ENCODE assay signal across 1 cellular context in the genomic region with DNA sequence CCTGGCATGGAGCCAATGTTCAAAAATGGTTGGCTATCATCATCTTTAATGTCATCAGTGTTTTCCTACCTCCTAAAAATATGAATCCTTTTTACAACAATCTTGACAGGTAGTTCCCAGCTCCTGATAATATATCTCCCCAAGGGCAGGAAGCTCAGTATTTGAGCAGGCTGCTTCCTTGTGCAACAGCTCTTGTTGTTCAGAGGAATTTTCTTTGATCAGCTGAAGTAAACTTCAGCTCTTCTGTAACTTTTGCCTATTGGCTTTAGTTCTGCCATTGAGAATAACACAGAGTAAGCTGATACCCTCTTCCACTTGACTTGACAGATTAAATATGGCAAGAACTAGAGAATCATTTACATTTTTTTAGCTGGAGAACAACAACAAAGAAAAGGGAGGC.
TF ChIP-seq lines count a peak whose summit lies in the region.

No MANE protein-coding gene starts in this region.

TF ChIP-seq in HepG2, 621 proteins besides CTCF, POLR2A, EP300 and RAD21 (continued from another document and continues in another):
- TF ChIP-seq, protein P1, sequence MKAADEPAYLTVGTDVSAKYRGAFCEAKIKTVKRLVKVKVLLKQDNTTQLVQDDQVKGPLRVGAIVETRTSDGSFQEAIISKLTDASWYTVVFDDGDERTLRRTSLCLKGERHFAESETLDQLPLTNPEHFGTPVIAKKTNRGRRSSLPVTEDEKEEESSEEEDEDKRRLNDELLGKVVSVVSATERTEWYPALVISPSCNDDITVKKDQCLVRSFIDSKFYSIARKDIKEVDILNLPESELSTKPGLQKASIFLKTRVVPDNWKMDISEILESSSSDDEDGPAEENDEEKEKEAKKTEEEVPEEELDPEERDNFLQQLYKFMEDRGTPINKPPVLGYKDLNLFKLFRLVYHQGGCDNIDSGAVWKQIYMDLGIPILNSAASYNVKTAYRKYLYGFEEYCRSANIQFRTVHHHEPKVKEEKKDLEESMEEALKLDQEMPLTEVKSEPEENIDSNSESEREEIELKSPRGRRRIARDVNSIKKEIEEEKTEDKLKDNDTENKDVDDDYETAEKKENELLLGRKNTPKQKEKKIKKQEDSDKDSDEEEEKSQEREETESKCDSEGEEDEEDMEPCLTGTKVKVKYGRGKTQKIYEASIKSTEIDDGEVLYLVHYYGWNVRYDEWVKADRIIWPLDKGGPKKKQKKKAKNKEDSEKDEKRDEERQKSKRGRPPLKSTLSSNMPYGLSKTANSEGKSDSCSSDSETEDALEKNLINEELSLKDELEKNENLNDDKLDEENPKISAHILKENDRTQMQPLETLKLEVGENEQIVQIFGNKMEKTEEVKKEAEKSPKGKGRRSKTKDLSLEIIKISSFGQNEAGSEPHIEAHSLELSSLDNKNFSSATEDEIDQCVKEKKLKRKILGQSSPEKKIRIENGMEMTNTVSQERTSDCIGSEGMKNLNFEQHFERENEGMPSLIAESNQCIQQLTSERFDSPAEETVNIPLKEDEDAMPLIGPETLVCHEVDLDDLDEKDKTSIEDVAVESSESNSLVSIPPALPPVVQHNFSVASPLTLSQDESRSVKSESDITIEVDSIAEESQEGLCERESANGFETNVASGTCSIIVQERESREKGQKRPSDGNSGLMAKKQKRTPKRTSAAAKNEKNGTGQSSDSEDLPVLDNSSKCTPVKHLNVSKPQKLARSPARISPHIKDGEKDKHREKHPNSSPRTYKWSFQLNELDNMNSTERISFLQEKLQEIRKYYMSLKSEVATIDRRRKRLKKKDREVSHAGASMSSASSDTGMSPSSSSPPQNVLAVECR (CRISPR knock-in tag; IDR thresholded peaks at IDR 0.05; ENCODE audit: borderline replicate concordance), result no peak
- TF ChIP-seq PCBP2 (optimal IDR thresholded peaks at IDR 0.05; ENCODE audit: low read depth, low read length, poor library complexity, severe bottlenecking) (no peak), SUZ12 (IDR thresholded peaks at IDR 0.05; ENCODE audit: low read depth, low read length) (no peak), ZNF331 (CRISPR knock-in tag; IDR thresholded peaks at IDR 0.05) (no peak), PAF1 (CRISPR knock-in tag; IDR thresholded peaks at IDR 0.05) (no peak), ZNF782 (CRISPR knock-in tag; IDR thresholded peaks at IDR 0.05; ENCODE audit: borderline replicate concordance) (no peak), HOXA7 (CRISPR knock-in tag; IDR thresholded peaks at IDR 0.05) (no peak), STAT5B (CRISPR knock-in tag; IDR thresholded peaks at IDR 0.05) (no peak), KLF13 (CRISPR knock-in tag; IDR thresholded peaks at IDR 0.05) (no peak), HMG20A (CRISPR knock-in tag; IDR thresholded peaks at IDR 0.05; ENCODE audit: borderline replicate concordance) (no peak), NFRKB (IDR thresholded peaks at IDR 0.05) (no peak), ADNP (CRISPR knock-in tag; IDR thresholded peaks at IDR 0.05) (no peak), ZNF598 (CRISPR knock-in tag; IDR thresholded peaks at IDR 0.05; ENCODE audit: borderline replicate concordance) (no peak), ZNF83 (CRISPR knock-in tag; IDR thresholded peaks at IDR 0.05; ENCODE audit: borderline replicate concordance) (no peak), FOXA1 (IDR thresholded peaks at IDR 0.05) (no peak), FOXA1 (CRISPR knock-in tag; IDR thresholded peaks at IDR 0.05) (0 out of 2 replicates have a peak, but pooled peaks have one; percentile 14), TCF7 (IDR thresholded peaks at IDR 0.05; ENCODE audit: low read depth) (peak; percentile 34; the same call in 1 of the 2 replicates), ZNF256 (CRISPR knock-in tag; conservative IDR thresholded peaks at IDR 0.05) (no peak), ZBTB21 (CRISPR knock-in tag; IDR thresholded peaks at IDR 0.05) (no peak), RXRA (CRISPR knock-in tag; IDR thresholded peaks at IDR 0.05) (no peak), ZFP41 (CRISPR knock-in tag; IDR thresholded peaks at IDR 0.05; ENCODE audit: borderline replicate concordance) (no peak), CEBPG (CRISPR knock-in tag; IDR thresholded peaks at IDR 0.05) (0 out of 2 replicates have a peak, but pooled peaks have one; percentile 17), HIVEP1 (CRISPR knock-in tag; IDR thresholded peaks at IDR 0.05) (no peak)
- TF ChIP-seq, protein P2, sequence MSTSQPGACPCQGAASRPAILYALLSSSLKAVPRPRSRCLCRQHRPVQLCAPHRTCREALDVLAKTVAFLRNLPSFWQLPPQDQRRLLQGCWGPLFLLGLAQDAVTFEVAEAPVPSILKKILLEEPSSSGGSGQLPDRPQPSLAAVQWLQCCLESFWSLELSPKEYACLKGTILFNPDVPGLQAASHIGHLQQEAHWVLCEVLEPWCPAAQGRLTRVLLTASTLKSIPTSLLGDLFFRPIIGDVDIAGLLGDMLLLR (CRISPR knock-in tag; IDR thresholded peaks at IDR 0.05), result no peak
- TF ChIP-seq, protein P3, sequence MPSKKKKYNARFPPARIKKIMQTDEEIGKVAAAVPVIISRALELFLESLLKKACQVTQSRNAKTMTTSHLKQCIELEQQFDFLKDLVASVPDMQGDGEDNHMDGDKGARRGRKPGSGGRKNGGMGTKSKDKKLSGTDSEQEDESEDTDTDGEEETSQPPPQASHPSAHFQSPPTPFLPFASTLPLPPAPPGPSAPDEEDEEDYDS (CRISPR knock-in tag; IDR thresholded peaks at IDR 0.05), result no peak
- TF ChIP-seq, protein P4, sequence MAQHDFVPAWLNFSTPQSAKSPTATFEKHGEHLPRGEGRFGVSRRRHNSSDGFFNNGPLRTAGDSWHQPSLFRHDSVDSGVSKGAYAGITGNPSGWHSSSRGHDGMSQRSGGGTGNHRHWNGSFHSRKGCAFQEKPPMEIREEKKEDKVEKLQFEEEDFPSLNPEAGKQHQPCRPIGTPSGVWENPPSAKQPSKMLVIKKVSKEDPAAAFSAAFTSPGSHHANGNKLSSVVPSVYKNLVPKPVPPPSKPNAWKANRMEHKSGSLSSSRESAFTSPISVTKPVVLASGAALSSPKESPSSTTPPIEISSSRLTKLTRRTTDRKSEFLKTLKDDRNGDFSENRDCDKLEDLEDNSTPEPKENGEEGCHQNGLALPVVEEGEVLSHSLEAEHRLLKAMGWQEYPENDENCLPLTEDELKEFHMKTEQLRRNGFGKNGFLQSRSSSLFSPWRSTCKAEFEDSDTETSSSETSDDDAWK (CRISPR knock-in tag; IDR thresholded peaks at IDR 0.05), result no peak
- TF ChIP-seq, protein P5, sequence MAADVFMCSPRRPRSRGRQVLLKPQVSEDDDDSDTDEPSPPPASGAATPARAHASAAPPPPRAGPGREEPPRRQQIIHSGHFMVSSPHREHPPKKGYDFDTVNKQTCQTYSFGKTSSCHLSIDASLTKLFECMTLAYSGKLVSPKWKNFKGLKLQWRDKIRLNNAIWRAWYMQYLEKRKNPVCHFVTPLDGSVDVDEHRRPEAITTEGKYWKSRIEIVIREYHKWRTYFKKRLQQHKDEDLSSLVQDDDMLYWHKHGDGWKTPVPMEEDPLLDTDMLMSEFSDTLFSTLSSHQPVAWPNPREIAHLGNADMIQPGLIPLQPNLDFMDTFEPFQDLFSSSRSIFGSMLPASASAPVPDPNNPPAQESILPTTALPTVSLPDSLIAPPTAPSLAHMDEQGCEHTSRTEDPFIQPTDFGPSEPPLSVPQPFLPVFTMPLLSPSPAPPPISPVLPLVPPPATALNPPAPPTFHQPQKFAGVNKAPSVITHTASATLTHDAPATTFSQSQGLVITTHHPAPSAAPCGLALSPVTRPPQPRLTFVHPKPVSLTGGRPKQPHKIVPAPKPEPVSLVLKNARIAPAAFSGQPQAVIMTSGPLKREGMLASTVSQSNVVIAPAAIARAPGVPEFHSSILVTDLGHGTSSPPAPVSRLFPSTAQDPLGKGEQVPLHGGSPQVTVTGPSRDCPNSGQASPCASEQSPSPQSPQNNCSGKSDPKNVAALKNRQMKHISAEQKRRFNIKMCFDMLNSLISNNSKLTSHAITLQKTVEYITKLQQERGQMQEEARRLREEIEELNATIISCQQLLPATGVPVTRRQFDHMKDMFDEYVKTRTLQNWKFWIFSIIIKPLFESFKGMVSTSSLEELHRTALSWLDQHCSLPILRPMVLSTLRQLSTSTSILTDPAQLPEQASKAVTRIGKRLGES (CRISPR knock-in tag; IDR thresholded peaks at IDR 0.05; ENCODE audit: borderline replicate concordance), result no peak
- TF ChIP-seq, protein P6, sequence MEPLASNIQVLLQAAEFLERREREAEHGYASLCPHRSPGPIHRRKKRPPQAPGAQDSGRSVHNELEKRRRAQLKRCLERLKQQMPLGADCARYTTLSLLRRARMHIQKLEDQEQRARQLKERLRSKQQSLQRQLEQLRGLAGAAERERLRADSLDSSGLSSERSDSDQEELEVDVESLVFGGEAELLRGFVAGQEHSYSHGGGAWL (CRISPR knock-in tag; IDR thresholded peaks at IDR 0.05), result no peak
- TF ChIP-seq, protein P7, sequence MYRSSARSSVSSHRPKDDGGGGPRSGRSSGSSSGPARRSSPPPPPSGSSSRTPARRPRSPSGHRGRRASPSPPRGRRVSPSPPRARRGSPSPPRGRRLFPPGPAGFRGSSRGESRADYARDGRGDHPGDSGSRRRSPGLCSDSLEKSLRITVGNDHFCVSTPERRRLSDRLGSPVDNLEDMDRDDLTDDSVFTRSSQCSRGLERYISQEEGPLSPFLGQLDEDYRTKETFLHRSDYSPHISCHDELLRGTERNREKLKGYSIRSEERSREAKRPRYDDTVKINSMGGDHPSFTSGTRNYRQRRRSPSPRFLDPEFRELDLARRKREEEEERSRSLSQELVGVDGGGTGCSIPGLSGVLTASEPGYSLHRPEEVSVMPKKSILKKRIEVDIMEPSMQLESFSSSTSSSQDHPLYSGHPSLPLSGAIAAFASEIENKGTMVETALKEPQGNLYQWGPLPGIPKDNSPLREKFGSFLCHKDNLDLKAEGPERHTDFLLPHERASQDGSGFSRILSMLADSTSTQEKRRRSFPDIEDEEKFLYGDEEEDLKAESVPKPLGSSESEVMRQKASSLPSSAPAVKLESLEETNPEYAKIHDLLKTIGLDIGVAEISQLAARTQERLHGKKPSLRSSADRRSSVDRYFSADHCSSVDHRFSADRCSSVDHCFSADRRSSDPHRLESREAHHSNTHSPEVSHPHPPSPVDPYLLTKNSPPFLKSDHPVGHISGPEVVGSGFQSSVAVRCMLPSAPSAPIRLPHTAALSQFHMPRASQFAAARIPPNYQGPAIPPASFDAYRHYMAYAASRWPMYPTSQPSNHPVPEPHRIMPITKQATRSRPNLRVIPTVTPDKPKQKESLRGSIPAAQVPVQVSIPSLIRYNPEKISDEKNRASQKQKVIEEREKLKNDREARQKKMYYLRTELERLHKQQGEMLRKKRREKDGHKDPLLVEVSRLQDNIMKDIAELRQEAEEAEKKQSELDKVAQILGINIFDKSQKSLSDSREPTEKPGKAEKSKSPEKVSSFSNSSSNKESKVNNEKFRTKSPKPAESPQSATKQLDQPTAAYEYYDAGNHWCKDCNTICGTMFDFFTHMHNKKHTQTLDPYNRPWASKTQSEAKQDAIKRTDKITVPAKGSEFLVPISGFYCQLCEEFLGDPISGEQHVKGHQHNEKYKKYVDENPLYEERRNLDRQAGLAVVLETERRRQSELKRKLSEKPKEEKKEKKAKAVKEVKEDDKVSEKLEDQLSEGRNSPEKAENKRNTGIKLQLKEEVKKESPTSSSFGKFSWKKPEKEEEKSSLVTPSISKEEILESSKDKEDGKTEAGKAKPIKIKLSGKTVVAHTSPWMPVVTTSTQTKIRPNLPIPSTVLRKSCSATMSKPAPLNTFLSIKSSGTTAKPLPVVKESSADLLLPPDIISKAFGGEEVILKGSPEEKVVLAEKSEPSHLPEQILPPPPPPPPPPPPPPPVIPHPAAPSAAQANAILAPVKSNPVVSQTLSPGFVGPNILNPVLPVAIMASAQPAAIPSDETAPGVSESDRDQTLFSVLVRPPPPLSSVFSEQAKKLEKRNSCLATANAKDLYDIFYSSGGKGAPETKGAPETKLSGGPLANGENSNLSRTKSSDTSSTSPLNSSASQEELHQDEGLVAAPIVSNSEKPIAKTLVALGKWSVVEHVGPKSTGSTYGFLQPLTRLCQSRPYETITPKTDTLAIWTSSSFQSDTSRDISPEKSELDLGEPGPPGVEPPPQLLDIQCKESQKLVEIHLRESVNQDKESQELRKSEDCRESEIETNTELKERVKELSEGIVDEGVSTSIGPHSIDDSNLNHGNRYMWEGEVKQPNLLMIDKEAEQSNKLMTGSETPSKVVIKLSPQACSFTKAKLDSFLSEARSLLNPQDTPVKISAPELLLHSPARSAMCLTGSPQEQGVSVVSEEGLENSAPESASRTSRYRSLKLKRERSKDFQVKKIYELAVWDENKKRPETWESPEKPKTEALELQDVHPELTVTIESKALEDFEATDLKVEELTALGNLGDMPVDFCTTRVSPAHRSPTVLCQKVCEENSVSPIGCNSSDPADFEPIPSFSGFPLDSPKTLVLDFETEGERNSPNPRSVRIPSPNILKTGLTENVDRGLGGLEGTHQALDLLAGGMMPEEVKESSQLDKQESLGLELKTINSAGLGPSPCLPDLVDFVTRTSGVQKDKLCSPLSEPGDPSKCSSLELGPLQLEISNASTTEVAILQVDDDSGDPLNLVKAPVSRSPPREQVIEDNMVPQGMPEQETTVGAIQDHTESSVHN (CRISPR knock-in tag; IDR thresholded peaks at IDR 0.05), result no peak
- TF ChIP-seq, protein P8, sequence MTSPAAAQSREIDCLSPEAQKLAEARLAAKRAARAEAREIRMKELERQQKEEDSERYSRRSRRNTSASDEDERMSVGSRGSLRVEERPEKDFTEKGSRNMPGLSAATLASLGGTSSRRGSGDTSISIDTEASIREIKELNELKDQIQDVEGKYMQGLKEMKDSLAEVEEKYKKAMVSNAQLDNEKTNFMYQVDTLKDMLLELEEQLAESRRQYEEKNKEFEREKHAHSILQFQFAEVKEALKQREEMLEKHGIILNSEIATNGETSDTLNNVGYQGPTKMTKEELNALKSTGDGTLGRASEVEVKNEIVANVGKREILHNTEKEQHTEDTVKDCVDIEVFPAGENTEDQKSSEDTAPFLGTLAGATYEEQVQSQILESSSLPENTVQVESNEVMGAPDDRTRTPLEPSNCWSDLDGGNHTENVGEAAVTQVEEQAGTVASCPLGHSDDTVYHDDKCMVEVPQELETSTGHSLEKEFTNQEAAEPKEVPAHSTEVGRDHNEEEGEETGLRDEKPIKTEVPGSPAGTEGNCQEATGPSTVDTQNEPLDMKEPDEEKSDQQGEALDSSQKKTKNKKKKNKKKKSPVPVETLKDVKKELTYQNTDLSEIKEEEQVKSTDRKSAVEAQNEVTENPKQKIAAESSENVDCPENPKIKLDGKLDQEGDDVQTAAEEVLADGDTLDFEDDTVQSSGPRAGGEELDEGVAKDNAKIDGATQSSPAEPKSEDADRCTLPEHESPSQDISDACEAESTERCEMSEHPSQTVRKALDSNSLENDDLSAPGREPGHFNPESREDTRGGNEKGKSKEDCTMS (CRISPR knock-in tag; conservative IDR thresholded peaks at IDR 0.05), result no peak
- TF ChIP-seq, protein P9, sequence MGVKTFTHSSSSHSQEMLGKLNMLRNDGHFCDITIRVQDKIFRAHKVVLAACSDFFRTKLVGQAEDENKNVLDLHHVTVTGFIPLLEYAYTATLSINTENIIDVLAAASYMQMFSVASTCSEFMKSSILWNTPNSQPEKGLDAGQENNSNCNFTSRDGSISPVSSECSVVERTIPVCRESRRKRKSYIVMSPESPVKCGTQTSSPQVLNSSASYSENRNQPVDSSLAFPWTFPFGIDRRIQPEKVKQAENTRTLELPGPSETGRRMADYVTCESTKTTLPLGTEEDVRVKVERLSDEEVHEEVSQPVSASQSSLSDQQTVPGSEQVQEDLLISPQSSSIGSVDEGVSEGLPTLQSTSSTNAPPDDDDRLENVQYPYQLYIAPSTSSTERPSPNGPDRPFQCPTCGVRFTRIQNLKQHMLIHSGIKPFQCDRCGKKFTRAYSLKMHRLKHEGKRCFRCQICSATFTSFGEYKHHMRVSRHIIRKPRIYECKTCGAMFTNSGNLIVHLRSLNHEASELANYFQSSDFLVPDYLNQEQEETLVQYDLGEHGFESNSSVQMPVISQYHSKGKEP (CRISPR knock-in tag; IDR thresholded peaks at IDR 0.05), result no peak
